ENCODE assay signal across 8 cellular contexts in genomic region chr16:86761117-86761971, GRCh38.
DNase-seq lines count a peak whose midpoint lies in the region; ATAC-seq and TF ChIP-seq lines count a peak whose summit lies in the region.

No MANE protein-coding gene starts in this region.

- no peak overlapping the region for H3K27ac ChIP-seq in CD4-positive, CD25-positive, alpha-beta regulatory T cell (ENCODE audit: insufficient read depth, low read length, poor library complexity, severe bottlenecking)
- no peak overlapping the region for H3K27ac ChIP-seq in HUES6 (ENCODE audit: low read depth, low read length)
- H3K27ac ChIP-seq in stomach = no peak overlapping the region

- H3K36me3 ChIP-seq in CD4-positive, CD25-positive, alpha-beta regulatory T cell (ENCODE audit: control insufficient read depth, insufficient read depth, low read length) = no peaks in the 10 kb centered on the region
- H3K36me3 ChIP-seq in HUES6 (ENCODE audit: control insufficient read depth, insufficient read depth, low read length) (no peaks in the 10 kb centered on the region), stomach (no peaks in the 10 kb centered on the region)

- intact Hi-C loops in stomach (cut with DNase I; ENCODE audit: low total_unique reads) = no loop called here

- peaks cover 8% of the 10 kb centered on the region for H3K27me3 Mint-ChIP-seq in CD4-positive, CD25-positive, alpha-beta regulatory T cell
- H3K27me3 Mint-ChIP-seq in endothelial cell (ENCODE audit: unreplicated experiment) = peaks cover 5% of the 10 kb centered on the region

- no peak for ATAC-seq in CD4-positive, CD25-positive, alpha-beta regulatory T cell (ENCODE audit: low read depth in 2 of 2)
- ATAC-seq in GM19397 (IDR thresholded peaks at IDR 0.05; ENCODE audit: unreplicated experiment) (no peak), GM19455 (IDR thresholded peaks at IDR 0.05; ENCODE audit: unreplicated experiment) (no peak)

- H3K9me3 Mint-ChIP-seq in CD4-positive, CD25-positive, alpha-beta regulatory T cell = peaks cover 0 to 2% (median 0%) of the 10 kb centered on the region in 7 donors
- no peaks in the 10 kb centered on the region for H3K9me3 Mint-ChIP-seq in endothelial cell (ENCODE audit: unreplicated experiment)

- H3K4me1 Mint-ChIP-seq in CD4-positive, CD25-positive, alpha-beta regulatory T cell = peaks cover 0 to 2% (median 0%) of the 10 kb centered on the region in 4 donors
- H3K4me1 Mint-ChIP-seq in endothelial cell (ENCODE audit: unreplicated experiment) = peaks cover 25% of the 10 kb centered on the region

- no peak overlapping the region for H3K27ac Mint-ChIP-seq in CD4-positive, CD25-positive, alpha-beta regulatory T cell
- no peak overlapping the region for H3K27ac Mint-ChIP-seq in endothelial cell (ENCODE audit: unreplicated experiment)

- peak in 2 of 3 donors; percentile 16 to 37 for DNase-seq in CD4-positive, CD25-positive, alpha-beta regulatory T cell
- peak; percentile 69 for DNase-seq in activated CD4-positive, alpha-beta T cell treated with anti-CD3 and anti-CD28 coated beads for 48 hours
- DNase-seq in endothelial cell (ENCODE audit: low spot score) = peak; percentile 79
- DNase-seq in myocyte (ENCODE audit: low read depth) = peak; percentile 67
- peak; percentile 36 for DNase-seq in stomach

- no peaks in the 10 kb centered on the region for H3K27me3 ChIP-seq in CD4-positive, CD25-positive, alpha-beta regulatory T cell (ENCODE audit: control insufficient read depth, insufficient read depth, low read length)
- peaks cover 9% of the 10 kb centered on the region; the same call in 1 of the 2 replicates for H3K27me3 ChIP-seq in HUES6 (ENCODE audit: control insufficient read depth, insufficient read depth, low read length)
- peaks cover 0 to 100% (median 20%) of the 10 kb centered on the region in 3 donors for H3K27me3 ChIP-seq in stomach

- TF ChIP-seq CTCF in endothelial cell (IDR thresholded peaks at IDR 0.05; ENCODE audit: unreplicated experiment) (peak; percentile 99), stomach (IDR thresholded peaks at IDR 0.05) (peak in 4 of 7 experiments; percentile 39 to 80 (median 76))

- no peak for TF ChIP-seq POLR2A in stomach (IDR thresholded peaks at IDR 0.05)

- H3K4me3 ChIP-seq in CD4-positive, CD25-positive, alpha-beta regulatory T cell (ENCODE audit: low read depth, low read length) = no peak overlapping the region
- H3K4me3 ChIP-seq in HUES6 (ENCODE audit: low read depth, low read length) = peak overlapping the region; percentile 12; the same call in 1 of the 2 replicates
- no peak overlapping the region for H3K4me3 ChIP-seq in stomach

- H3K4me1 ChIP-seq in CD4-positive, CD25-positive, alpha-beta regulatory T cell (ENCODE audit: control insufficient read depth, insufficient read depth, low read length, poor library complexity, severe bottlenecking) = no peaks in the 10 kb centered on the region
- H3K4me1 ChIP-seq in HUES6 (ENCODE audit: control insufficient read depth, insufficient read depth, low read length) (peaks cover 44% of the 10 kb centered on the region), stomach (peaks cover 0 to 13% (median 5%) of the 10 kb centered on the region in 4 donors)

- no peak overlapping the region for H3K4me3 Mint-ChIP-seq in CD4-positive, CD25-positive, alpha-beta regulatory T cell
- H3K4me3 Mint-ChIP-seq in endothelial cell (ENCODE audit: unreplicated experiment) = no peak overlapping the region

- no peak overlapping the region for H3K9ac ChIP-seq in HUES6 (ENCODE audit: low read length)

- H3K36me3 Mint-ChIP-seq in CD4-positive, CD25-positive, alpha-beta regulatory T cell = no peaks in the 10 kb centered on the region
- no peaks in the 10 kb centered on the region for H3K36me3 Mint-ChIP-seq in endothelial cell (ENCODE audit: low read depth, unreplicated experiment)

- 17 to 35% (median 23%) methylated on average over 24 to 28 of the region's 28 CpGs for WGBS in stomach, 5 donors

- no peaks in the 10 kb centered on the region for H3K9me3 ChIP-seq in CD4-positive, CD25-positive, alpha-beta regulatory T cell (ENCODE audit: control insufficient read depth in 2 of 2, low read length in 2 of 2)
- H3K9me3 ChIP-seq in HUES6 (ENCODE audit: control insufficient read depth, insufficient read depth, low read depth, low read length) (no peaks in the 10 kb centered on the region), stomach (peaks cover 0 to 6% (median 0%) of the 10 kb centered on the region in 4 donors)

- no peak for TF ChIP-seq EP300 in stomach (IDR thresholded peaks at IDR 0.05)

Comparison
In these comparisons a context has a peak if more than half of its experiments do, and no peak if none do; other contexts are left out.
1. DNase-seq: peak in every context shown above with its lines; median percentile 79 in endothelial cell; 69 in activated CD4-positive, alpha-beta T cell treated with anti-CD3 and anti-CD28 coated beads for 48 hours; 67 in myocyte; 36 in stomach; 26 in CD4-positive, CD25-positive, alpha-beta regulatory T cell.